In the genomic region with DNA sequence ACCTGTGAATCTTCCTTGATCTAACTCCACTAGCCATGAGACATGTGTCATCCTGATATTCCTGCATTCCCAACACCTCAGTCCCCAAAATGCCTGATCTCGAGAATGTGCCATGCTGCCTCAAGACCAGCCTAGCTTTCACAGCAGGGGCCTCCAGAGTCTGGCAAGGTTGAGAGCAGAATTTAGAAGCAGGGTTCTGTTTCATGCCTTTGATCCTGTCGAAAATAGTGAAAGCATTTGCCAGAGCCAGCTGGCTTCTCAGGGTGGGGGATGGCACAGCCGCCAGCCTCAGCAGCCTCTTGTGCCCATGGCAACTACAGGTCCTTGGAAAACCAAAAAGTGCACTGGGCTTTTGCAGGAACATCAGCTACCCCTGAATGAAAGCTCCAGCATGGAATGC, we compare ENCODE assay signal across 1 cellular context.
TF ChIP-seq lines count a peak whose summit lies in the region.

No MANE protein-coding gene starts in this region.

TF ChIP-seq in IMR-90, 13 proteins besides CTCF, POLR2A, EP300 and RAD21:
- TF ChIP-seq RCOR1 (IDR thresholded peaks at IDR 0.05; ENCODE audit: insufficient replicate concordance, low read length), result no peak
- no peak for TF ChIP-seq MXI1 (IDR thresholded peaks at IDR 0.05; ENCODE audit: borderline replicate concordance, low read depth, low read length)
- no peak for TF ChIP-seq BHLHE40 (IDR thresholded peaks at IDR 0.05; ENCODE audit: low read depth, low read length)
- no peak for TF ChIP-seq RFX5 (IDR thresholded peaks at IDR 0.05; ENCODE audit: low read depth, low read length)
